Comparison of ENCODE assay signal across 21 cellular contexts in genomic region chr7:19899517-19899916, GRCh38.
DNase-seq lines count a peak whose midpoint lies in the region; ATAC-seq and TF ChIP-seq lines count a peak whose summit lies in the region.
"Had no signal": no experiment of that assay in that cellular context is flagged by ENCODE, and none has a peak within 500 bp of the region (broad histone marks: within the 10 kb centered on the region; RNA-seq: fewer than 3 reads in every experiment).

No MANE protein-coding gene starts in this region.

- no peak for ATAC-seq in gastroesophageal sphincter
- no peak for ATAC-seq in GM18505 (IDR thresholded peaks at IDR 0.05; ENCODE audit: unreplicated experiment)
- ATAC-seq in Right ventricle myocardium inferior: no peak
- no peak for ATAC-seq in HG03439 (IDR thresholded peaks at IDR 0.05; ENCODE audit: unreplicated experiment)
- ATAC-seq: sciatic nerve, T-cell had no signal

- H3K9me3 ChIP-seq in mesenchymal stem cell (ENCODE audit: control insufficient read depth, low read length) (no peaks in the 10 kb centered on the region), gastroesophageal sphincter (peaks cover 0 to 7% (median 0%) of the 10 kb centered on the region in 3 donors)
- H3K9me3 ChIP-seq: HAP-1, MG63 had no signal

- no peak overlapping the region for H4K8ac ChIP-seq in mesenchymal stem cell (ENCODE audit: low read length)

- no peak overlapping the region for H3K4ac ChIP-seq in mesenchymal stem cell (ENCODE audit: low read depth in 1 of 2, low read length in 2 of 2)

- H2BK12ac ChIP-seq in mesenchymal stem cell (ENCODE audit: low read length in 2 of 2): no peak overlapping the region

- H3K4me2 ChIP-seq in mesenchymal stem cell (ENCODE audit: low read length, poor library complexity, severe bottlenecking): no peak overlapping the region

- no peak overlapping the region for H2BK5ac ChIP-seq in mesenchymal stem cell (ENCODE audit: low read depth, low read length, poor library complexity, severe bottlenecking)

- H2AFZ ChIP-seq in mesenchymal stem cell (ENCODE audit: low read depth, low read length): no peak overlapping the region

- no peak for TF ChIP-seq EP300 in gastroesophageal sphincter (IDR thresholded peaks at IDR 0.05)

- TF ChIP-seq CTCF in epithelial cell of proximal tubule (conservative IDR thresholded peaks at IDR 0.05; ENCODE audit: low read depth, low read length): no peak
- no peak for TF ChIP-seq CTCF in gastroesophageal sphincter (IDR thresholded peaks at IDR 0.05)

- H3K23ac ChIP-seq in mesenchymal stem cell (ENCODE audit: low read length in 2 of 2): no peak overlapping the region

- no peak overlapping the region for H4K91ac ChIP-seq in mesenchymal stem cell (ENCODE audit: low read length)

- no peaks in the 10 kb centered on the region for H3K4me1 ChIP-seq in mesenchymal stem cell (ENCODE audit: control insufficient read depth, insufficient read depth, low read depth, low read length)
- H3K4me1 ChIP-seq in gastroesophageal sphincter: no peaks in the 10 kb centered on the region
- H3K4me1 ChIP-seq: HAP-1, suprapubic skin had no signal

- H3K79me1 ChIP-seq in mesenchymal stem cell (replicated peaks; ENCODE audit: low read length, poor library complexity, severe bottlenecking): no peaks in the 10 kb centered on the region

- H3K27me3 ChIP-seq in mesenchymal stem cell (ENCODE audit: control insufficient read depth in 1 of 2, insufficient read depth in 1 of 2, low read length in 2 of 2): no peaks in the 10 kb centered on the region
- H3K27me3 ChIP-seq in gastroesophageal sphincter: no peaks in the 10 kb centered on the region
- H3K27me3 ChIP-seq: MG63, suprapubic skin had no signal

- peak overlapping the region; percentile 39 for H3K27ac ChIP-seq in mesenchymal stem cell (ENCODE audit: low read length, poor library complexity, severe bottlenecking)
- H3K27ac ChIP-seq in gastroesophageal sphincter: no peak overlapping the region
- H3K27ac ChIP-seq: suprapubic skin had no signal

- no peak overlapping the region for H2AK5ac ChIP-seq in mesenchymal stem cell (ENCODE audit: low read length, severe bottlenecking)

- no peak overlapping the region for H3K18ac ChIP-seq in mesenchymal stem cell (ENCODE audit: low read depth in 1 of 2, low read length in 2 of 2)

- H3K9ac ChIP-seq in mesenchymal stem cell (ENCODE audit: low read length): no peak overlapping the region

- H2BK120ac ChIP-seq in mesenchymal stem cell (ENCODE audit: low read depth, low read length): no peak overlapping the region

- DNase-seq in AG20443 (ENCODE audit: low spot score) (peak; percentile 65), NCI-H69 (lab: John Stamatoyannopoulos, UW) (peak; percentile 40), epithelial cell of proximal tubule (ENCODE audit: low read depth) (peak; percentile 77), mesenchymal stem cell (no peak), Right ventricle myocardium inferior (ENCODE audit: missing footprints) (no peak)
- DNase-seq: activated CD4-positive, alpha-beta T cell treated with anti-CD3 and anti-CD28 coated beads, Interleukin-2, amount 10 ng/mL, durations not matched to agents 7 days and 5 days; activated naive CD4-positive, alpha-beta T cell treated with Interleukin-2 at 50 U/mL for 16 hours; dermis blood vessel endothelial cell; MG63; NCI-H1694 treated with DMSO at 0.1 percent for 48 hours; NCI-H345; NK-92 treated with Interleukin-12 subunit alpha and Interleukin-12 subunit beta, amount 100 ng/mL, for 24 hours; nucleus accumbens; stimulated activated CD4-positive, alpha-beta T cell treated with anti-CD3 and anti-CD28 coated beads, Interleukin-2, amount 100 ng/mL, for 48 hours; T-cell had no signal

- TF ChIP-seq POLR2A in gastroesophageal sphincter (IDR thresholded peaks at IDR 0.05) (no peak), GM18505 (IDR thresholded peaks at IDR 0.05; ENCODE audit: borderline replicate concordance, extremely low read depth, insufficient read depth, insufficient read length) (no peak)

- intact Hi-C loops in Right ventricle myocardium inferior (cut with DNase I): no loop called here

- H2BK15ac ChIP-seq in mesenchymal stem cell (ENCODE audit: low read depth, poor library complexity, severe bottlenecking): no peak overlapping the region

- no peaks in the 10 kb centered on the region for H3K36me3 ChIP-seq in mesenchymal stem cell (ENCODE audit: control insufficient read depth in 1 of 2, insufficient read depth in 2 of 2, low read depth in 1 of 2, low read length in 2 of 2)
- H3K36me3 ChIP-seq in gastroesophageal sphincter: no peaks in the 10 kb centered on the region
- H3K36me3 ChIP-seq: HAP-1, MG63, suprapubic skin had no signal

- 100% methylated on average over 1 of the region's 3 CpGs for WGBS in mesenchymal stem cell
- 36 to 45% methylated on average over 2 to 3 of the region's 3 CpGs for WGBS in gastroesophageal sphincter (ENCODE audit: low coverage in 1 of 2), 2 donors

- H3K4me3 ChIP-seq in epithelial cell of proximal tubule (ENCODE audit: low read depth, low read length): no peak overlapping the region
- H3K4me3 ChIP-seq in mesenchymal stem cell (ENCODE audit: insufficient read depth in 1 of 2, low read depth in 1 of 2, low read length in 2 of 2): no peak overlapping the region
- H3K4me3 ChIP-seq in gastroesophageal sphincter: no peak overlapping the region
- H3K4me3 ChIP-seq: HAP-1, MG63, suprapubic skin had no signal

- no peak overlapping the region for H3K14ac ChIP-seq in mesenchymal stem cell (ENCODE audit: low read length in 2 of 2)

Comparison
In these comparisons a context has a peak if more than half of its experiments do, and no peak if none do; other contexts are left out.
1. DNase-seq: peak in AG20443 (single experiment), NCI-H69 (single experiment) and epithelial cell of proximal tubule (single experiment); none in mesenchymal stem cell (single experiment) and Right ventricle myocardium inferior (single experiment).